ENCODE assay signal across 1 cellular context in the genomic region with DNA sequence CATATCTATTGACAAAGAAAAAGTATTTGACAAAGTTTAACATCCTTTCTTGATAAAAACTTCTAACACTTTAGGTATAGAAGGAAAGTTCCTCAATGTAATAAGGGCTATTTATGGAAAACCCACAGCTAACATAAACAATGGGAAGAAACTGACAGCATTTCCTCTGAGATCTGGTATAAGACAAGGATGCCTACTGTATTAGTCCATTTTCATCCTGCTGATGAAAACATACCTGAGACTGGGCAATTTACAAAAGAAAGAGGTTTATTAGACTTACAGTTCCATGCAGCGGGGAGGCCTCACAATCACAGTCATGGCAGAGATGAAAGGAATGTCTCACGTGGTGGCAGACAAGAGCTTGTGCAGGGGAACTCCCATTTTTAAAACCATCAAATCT.
TF ChIP-seq lines count a peak whose summit lies in the region.

No MANE protein-coding gene starts in this region.

TF ChIP-seq in IMR-90, 13 proteins besides CTCF, POLR2A, EP300 and RAD21:
- TF ChIP-seq MAZ (IDR thresholded peaks at IDR 0.05; ENCODE audit: borderline replicate concordance, low read depth, low read length) = no peak
- TF ChIP-seq MAFK (IDR thresholded peaks at IDR 0.05; ENCODE audit: low read depth, low read length) = no peak
- TF ChIP-seq RCOR1 (IDR thresholded peaks at IDR 0.05; ENCODE audit: insufficient replicate concordance, low read length) = no peak
- TF ChIP-seq CHD1 (IDR thresholded peaks at IDR 0.05; ENCODE audit: low read depth, low read length) = no peak
- TF ChIP-seq, protein P1, sequence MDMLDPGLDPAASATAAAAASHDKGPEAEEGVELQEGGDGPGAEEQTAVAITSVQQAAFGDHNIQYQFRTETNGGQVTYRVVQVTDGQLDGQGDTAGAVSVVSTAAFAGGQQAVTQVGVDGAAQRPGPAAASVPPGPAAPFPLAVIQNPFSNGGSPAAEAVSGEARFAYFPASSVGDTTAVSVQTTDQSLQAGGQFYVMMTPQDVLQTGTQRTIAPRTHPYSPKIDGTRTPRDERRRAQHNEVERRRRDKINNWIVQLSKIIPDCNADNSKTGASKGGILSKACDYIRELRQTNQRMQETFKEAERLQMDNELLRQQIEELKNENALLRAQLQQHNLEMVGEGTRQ (IDR thresholded peaks at IDR 0.05; ENCODE audit: low read depth, low read length) = no peak
- no peak for TF ChIP-seq RFX5 (IDR thresholded peaks at IDR 0.05; ENCODE audit: low read depth, low read length)
- no peak for TF ChIP-seq FOS (IDR thresholded peaks at IDR 0.05; ENCODE audit: low read depth, low read length)
- TF ChIP-seq, protein P2, sequence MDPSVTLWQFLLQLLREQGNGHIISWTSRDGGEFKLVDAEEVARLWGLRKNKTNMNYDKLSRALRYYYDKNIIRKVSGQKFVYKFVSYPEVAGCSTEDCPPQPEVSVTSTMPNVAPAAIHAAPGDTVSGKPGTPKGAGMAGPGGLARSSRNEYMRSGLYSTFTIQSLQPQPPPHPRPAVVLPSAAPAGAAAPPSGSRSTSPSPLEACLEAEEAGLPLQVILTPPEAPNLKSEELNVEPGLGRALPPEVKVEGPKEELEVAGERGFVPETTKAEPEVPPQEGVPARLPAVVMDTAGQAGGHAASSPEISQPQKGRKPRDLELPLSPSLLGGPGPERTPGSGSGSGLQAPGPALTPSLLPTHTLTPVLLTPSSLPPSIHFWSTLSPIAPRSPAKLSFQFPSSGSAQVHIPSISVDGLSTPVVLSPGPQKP (IDR thresholded peaks at IDR 0.05; ENCODE audit: borderline replicate concordance, low read depth, low read length) = no peak
- TF ChIP-seq MXI1 (IDR thresholded peaks at IDR 0.05; ENCODE audit: borderline replicate concordance, low read depth, low read length) = no peak
- TF ChIP-seq BHLHE40 (IDR thresholded peaks at IDR 0.05; ENCODE audit: low read depth, low read length) = no peak
- no peak for TF ChIP-seq CEBPB (IDR thresholded peaks at IDR 0.05; ENCODE audit: low read depth, low read length)
- TF ChIP-seq SMC3 (IDR thresholded peaks at IDR 0.05; ENCODE audit: low read depth, low read length) = no peak
TF ChIP-seq in IMR-90: peak in this region for 0.
